Comparison of ENCODE assay signal across 8 cellular contexts in the genomic region with DNA sequence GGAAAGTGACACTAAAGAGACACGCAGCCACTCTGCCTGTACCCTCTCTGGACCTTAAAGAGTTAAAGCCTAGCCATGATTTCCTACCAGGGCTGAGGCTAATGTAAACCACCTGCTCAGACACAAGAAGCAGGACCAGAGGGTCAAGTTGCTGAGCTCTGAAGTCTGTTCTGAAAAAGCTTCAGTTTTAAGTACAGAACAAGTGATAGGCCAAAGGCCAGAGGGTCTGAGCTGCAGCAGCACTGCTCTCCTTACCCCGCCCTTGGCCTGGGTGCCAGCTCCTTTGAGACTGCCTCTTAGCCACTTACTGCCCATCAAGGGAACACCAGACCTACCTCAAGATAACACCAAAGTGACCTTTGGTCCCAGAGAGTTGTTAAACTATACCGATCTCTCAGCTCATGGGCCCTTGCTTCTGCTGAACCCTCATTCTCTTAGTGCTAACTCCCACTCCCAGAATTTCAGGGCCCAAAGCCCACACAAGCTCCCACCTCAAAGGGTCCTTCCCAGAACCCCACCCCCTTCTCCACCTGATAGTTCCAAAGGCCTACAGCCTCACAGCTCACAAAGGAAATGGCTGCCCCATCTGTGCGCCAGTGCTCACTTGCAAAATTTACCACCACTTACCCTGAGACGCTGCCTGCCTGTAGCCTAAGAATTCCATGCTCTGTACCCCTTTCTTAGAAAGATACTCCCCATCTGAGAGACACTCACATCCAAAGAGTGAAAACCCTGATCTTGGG. TPM values are rescaled to one million over a fixed set of nuclear protein-coding genes. Genes with fewer than 3 reads are reported as not detected.
DNase-seq lines count a peak whose midpoint lies in the region; TF ChIP-seq lines count a peak whose summit lies in the region.

No MANE protein-coding gene starts in this region.

- H3K27me3 ChIP-seq in Karpas-422 (ENCODE audit: low read length) = 0 out of 2 replicates have a peak, but pooled peaks cover 2% of the 10 kb centered on the region
- no peaks in the 10 kb centered on the region for H3K27me3 ChIP-seq in endocrine pancreas (ENCODE audit: control insufficient read depth, insufficient read depth, low read length)

- DNase-seq in AG09309 (ENCODE audit: low read depth) = no peak
- DNase-seq in Karpas-422 = no peak
- peak; percentile 24 for DNase-seq in myocyte (ENCODE audit: low read depth)
- no peak for DNase-seq in SHP77 (lab: John Stamatoyannopoulos, UW)
- no peak for DNase-seq in NCI-H2081 (lab: John Stamatoyannopoulos, UW)
- DNase-seq in KBM-7 = no peak
- DNase-seq in SW480 (ENCODE audit: low spot score) = no peak

- H2AFZ ChIP-seq in Karpas-422 (ENCODE audit: low read length) = no peak overlapping the region

- peaks cover 80% of the 10 kb centered on the region for H4K20me1 ChIP-seq in Karpas-422 (ENCODE audit: insufficient read depth, low read depth, low read length)

- H3K9ac ChIP-seq in Karpas-422 (ENCODE audit: low read length) (no peak overlapping the region), endocrine pancreas (ENCODE audit: control insufficient read depth, insufficient read depth, low read length) (peak overlapping the region; percentile 90)

- H3K4me2 ChIP-seq in Karpas-422 (ENCODE audit: low read depth, low read length, poor library complexity, severe bottlenecking) = peak overlapping the region; percentile 76

- no peak for TF ChIP-seq CTCF in AG09309 (IDR thresholded peaks at IDR 0.05; ENCODE audit: control insufficient read depth, insufficient read depth, low read depth, low read length, missing control alignments)

- H3K36me3 ChIP-seq in Karpas-422 (ENCODE audit: insufficient read depth, low read length) = no peaks in the 10 kb centered on the region
- peaks cover 6% of the 10 kb centered on the region for H3K36me3 ChIP-seq in endocrine pancreas (ENCODE audit: control insufficient read depth, insufficient read depth, low read length)

- H3K4me1 ChIP-seq in Karpas-422 (ENCODE audit: low read length) (peaks cover 60% of the 10 kb centered on the region), endocrine pancreas (ENCODE audit: control insufficient read depth, insufficient read depth, low read length) (no peaks in the 10 kb centered on the region)

- H3K9me3 ChIP-seq in Karpas-422 (ENCODE audit: low read length) (no peaks in the 10 kb centered on the region), endocrine pancreas (ENCODE audit: control insufficient read depth, low read length) (no peaks in the 10 kb centered on the region)

- H3K4me3 ChIP-seq in AG09309 (ENCODE audit: control insufficient read depth, low read depth, low read length) = peak overlapping the region; percentile 70
- 0 out of 2 replicates have a peak overlapping the region, but pooled peaks have one; percentile 52 for H3K4me3 ChIP-seq in Karpas-422 (ENCODE audit: low read length)
- H3K4me3 ChIP-seq in endocrine pancreas (ENCODE audit: control insufficient read depth, insufficient read depth, low read length) = peak overlapping the region; percentile 82

- in situ Hi-C loops in KBM-7 (cut with MboI; ENCODE audit: low pct_unique_long_range_greater_than_20kb, low sequenced_read_pairs) = no loop called here

- H3K9me2 ChIP-seq in Karpas-422 (replicated peaks; ENCODE audit: insufficient read depth, low read length) = no peaks in the 10 kb centered on the region

- H3K27ac ChIP-seq in Karpas-422 (ENCODE audit: low read length) = no peak overlapping the region

- no peaks in the 10 kb centered on the region for H3K79me2 ChIP-seq in Karpas-422 (ENCODE audit: low read length)

RNA-seq across cellular contexts. Expression of gene IL18BP, which starts 40.6 kb away (rescaled TPM):
- total RNA-seq in Karpas-422 (2014; rRNA removed; shearing (Covaris generic); ENCODE audit: low replicate concordance) = 5.4 and 6.2 TPM in 2 replicates
- 2.4 and 4.1 TPM in 2 replicates for total RNA-seq in myocyte
- polyA plus RNA-seq in myocyte (2012) = 6.7 TPM

RNA-seq across cellular contexts. Expression of gene NUMA1, which starts 41.1 kb away (rescaled TPM):
- 29.0 and 45.3 TPM in 2 replicates for total RNA-seq in Karpas-422 (2014; rRNA removed; shearing (Covaris generic); ENCODE audit: low replicate concordance)
- 177 and 218 TPM in 2 replicates for total RNA-seq in myocyte
- 115 TPM for polyA plus RNA-seq in myocyte (2012)

RNA-seq across cellular contexts. Expression of gene LRRC51, which starts 41.4 kb away (rescaled TPM):
- 2.3 and 4.6 TPM in 2 replicates for total RNA-seq in Karpas-422 (2014; rRNA removed; shearing (Covaris generic); ENCODE audit: low replicate concordance)
- 2.7 and 4.0 TPM in 2 replicates for total RNA-seq in myocyte
- 14.2 TPM for polyA plus RNA-seq in myocyte (2012)
